1 cellular context compared by ENCODE assay signal in the genomic region with DNA sequence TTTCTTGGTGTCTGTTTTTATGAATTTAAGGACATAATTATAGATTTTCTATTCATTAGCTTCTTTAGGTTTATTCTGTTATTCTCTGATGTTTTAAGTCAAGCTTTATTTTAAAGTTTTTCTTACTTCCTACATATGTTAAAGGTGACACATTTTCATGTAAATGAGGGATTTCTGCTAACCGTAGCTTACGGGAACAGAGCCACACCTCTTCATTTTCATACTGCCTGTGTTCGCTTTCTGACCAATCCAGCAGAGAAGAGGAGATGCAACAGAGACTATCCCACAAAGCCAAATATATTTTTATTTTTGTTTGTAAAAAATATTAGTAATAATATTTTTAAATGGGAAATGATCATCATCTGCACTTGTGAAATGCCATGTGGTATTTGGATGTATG.
TF ChIP-seq lines count a peak whose summit lies in the region.

No MANE protein-coding gene starts in this region.

TF ChIP-seq in GM23338, 12 proteins besides CTCF, POLR2A, EP300 and RAD21:
- TF ChIP-seq, protein P1, sequence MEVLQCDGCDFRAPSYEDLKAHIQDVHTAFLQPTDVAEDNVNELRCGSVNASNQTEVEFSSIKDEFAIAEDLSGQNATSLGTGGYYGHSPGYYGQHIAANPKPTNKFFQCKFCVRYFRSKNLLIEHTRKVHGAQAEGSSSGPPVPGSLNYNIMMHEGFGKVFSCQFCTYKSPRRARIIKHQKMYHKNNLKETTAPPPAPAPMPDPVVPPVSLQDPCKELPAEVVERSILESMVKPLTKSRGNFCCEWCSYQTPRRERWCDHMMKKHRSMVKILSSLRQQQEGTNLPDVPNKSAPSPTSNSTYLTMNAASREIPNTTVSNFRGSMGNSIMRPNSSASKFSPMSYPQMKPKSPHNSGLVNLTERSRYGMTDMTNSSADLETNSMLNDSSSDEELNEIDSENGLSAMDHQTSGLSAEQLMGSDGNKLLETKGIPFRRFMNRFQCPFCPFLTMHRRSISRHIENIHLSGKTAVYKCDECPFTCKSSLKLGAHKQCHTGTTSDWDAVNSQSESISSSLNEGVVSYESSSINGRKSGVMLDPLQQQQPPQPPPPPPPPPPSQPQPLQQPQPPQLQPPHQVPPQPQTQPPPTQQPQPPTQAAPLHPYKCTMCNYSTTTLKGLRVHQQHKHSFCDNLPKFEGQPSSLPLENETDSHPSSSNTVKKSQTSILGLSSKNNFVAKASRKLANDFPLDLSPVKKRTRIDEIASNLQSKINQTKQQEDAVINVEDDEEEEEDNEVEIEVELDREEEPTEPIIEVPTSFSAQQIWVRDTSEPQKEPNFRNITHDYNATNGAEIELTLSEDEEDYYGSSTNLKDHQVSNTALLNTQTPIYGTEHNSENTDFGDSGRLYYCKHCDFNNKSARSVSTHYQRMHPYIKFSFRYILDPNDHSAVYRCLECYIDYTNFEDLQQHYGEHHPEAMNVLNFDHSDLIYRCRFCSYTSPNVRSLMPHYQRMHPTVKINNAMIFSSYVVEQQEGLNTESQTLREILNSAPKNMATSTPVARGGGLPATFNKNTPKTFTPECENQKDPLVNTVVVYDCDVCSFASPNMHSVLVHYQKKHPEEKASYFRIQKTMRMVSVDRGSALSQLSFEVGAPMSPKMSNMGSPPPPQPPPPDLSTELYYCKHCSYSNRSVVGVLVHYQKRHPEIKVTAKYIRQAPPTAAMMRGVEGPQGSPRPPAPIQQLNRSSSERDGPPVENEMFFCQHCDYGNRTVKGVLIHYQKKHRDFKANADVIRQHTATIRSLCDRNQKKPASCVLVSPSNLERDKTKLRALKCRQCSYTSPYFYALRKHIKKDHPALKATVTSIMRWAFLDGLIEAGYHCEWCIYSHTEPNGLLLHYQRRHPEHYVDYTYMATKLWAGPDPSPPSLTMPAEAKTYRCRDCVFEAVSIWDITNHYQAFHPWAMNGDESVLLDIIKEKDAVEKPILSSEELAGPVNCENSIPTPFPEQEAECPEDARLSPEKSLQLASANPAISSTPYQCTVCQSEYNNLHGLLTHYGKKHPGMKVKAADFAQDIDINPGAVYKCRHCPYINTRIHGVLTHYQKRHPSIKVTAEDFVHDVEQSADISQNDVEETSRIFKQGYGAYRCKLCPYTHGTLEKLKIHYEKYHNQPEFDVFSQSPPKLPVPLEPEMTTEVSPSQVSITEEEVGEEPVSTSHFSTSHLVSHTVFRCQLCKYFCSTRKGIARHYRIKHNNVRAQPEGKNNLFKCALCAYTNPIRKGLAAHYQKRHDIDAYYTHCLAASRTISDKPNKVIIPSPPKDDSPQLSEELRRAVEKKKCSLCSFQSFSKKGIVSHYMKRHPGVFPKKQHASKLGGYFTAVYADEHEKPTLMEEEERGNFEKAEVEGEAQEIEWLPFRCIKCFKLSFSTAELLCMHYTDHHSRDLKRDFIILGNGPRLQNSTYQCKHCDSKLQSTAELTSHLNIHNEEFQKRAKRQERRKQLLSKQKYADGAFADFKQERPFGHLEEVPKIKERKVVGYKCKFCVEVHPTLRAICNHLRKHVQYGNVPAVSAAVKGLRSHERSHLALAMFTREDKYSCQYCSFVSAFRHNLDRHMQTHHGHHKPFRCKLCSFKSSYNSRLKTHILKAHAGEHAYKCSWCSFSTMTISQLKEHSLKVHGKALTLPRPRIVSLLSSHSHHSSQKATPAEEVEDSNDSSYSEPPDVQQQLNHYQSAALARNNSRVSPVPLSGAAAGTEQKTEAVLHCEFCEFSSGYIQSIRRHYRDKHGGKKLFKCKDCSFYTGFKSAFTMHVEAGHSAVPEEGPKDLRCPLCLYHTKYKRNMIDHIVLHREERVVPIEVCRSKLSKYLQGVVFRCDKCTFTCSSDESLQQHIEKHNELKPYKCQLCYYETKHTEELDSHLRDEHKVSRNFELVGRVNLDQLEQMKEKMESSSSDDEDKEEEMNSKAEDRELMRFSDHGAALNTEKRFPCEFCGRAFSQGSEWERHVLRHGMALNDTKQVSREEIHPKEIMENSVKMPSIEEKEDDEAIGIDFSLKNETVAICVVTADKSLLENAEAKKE (CRISPR knock-in tag; IDR thresholded peaks at IDR 0.05), result no peak
- no peak for TF ChIP-seq STAT1 (IDR thresholded peaks at IDR 0.05; ENCODE audit: unreplicated experiment)
- no peak for TF ChIP-seq CREB1 (CRISPR knock-in tag; IDR thresholded peaks at IDR 0.05; ENCODE audit: low read depth)
- TF ChIP-seq NANOG (IDR thresholded peaks at IDR 0.05; ENCODE audit: borderline replicate concordance), result no peak
- TF ChIP-seq, protein P2, sequence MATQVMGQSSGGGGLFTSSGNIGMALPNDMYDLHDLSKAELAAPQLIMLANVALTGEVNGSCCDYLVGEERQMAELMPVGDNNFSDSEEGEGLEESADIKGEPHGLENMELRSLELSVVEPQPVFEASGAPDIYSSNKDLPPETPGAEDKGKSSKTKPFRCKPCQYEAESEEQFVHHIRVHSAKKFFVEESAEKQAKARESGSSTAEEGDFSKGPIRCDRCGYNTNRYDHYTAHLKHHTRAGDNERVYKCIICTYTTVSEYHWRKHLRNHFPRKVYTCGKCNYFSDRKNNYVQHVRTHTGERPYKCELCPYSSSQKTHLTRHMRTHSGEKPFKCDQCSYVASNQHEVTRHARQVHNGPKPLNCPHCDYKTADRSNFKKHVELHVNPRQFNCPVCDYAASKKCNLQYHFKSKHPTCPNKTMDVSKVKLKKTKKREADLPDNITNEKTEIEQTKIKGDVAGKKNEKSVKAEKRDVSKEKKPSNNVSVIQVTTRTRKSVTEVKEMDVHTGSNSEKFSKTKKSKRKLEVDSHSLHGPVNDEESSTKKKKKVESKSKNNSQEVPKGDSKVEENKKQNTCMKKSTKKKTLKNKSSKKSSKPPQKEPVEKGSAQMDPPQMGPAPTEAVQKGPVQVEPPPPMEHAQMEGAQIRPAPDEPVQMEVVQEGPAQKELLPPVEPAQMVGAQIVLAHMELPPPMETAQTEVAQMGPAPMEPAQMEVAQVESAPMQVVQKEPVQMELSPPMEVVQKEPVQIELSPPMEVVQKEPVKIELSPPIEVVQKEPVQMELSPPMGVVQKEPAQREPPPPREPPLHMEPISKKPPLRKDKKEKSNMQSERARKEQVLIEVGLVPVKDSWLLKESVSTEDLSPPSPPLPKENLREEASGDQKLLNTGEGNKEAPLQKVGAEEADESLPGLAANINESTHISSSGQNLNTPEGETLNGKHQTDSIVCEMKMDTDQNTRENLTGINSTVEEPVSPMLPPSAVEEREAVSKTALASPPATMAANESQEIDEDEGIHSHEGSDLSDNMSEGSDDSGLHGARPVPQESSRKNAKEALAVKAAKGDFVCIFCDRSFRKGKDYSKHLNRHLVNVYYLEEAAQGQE (IDR thresholded peaks at IDR 0.05; ENCODE audit: unreplicated experiment), result no peak
- no peak for TF ChIP-seq ZNF114 (CRISPR knock-in tag; IDR thresholded peaks at IDR 0.05)
- TF ChIP-seq EZH2 (IDR thresholded peaks at IDR 0.05; ENCODE audit: low read depth, unreplicated experiment), result no peak
- TF ChIP-seq ZNF331 (CRISPR knock-in tag; IDR thresholded peaks at IDR 0.05; ENCODE audit: low read depth), result no peak
- no peak for TF ChIP-seq JUNB (IDR thresholded peaks at IDR 0.05; ENCODE audit: unreplicated experiment)
- TF ChIP-seq, protein P3, sequence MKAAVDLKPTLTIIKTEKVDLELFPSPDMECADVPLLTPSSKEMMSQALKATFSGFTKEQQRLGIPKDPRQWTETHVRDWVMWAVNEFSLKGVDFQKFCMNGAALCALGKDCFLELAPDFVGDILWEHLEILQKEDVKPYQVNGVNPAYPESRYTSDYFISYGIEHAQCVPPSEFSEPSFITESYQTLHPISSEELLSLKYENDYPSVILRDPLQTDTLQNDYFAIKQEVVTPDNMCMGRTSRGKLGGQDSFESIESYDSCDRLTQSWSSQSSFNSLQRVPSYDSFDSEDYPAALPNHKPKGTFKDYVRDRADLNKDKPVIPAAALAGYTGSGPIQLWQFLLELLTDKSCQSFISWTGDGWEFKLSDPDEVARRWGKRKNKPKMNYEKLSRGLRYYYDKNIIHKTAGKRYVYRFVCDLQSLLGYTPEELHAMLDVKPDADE (IDR thresholded peaks at IDR 0.05), result no peak
- TF ChIP-seq EZH2phosphoT487 (IDR thresholded peaks at IDR 0.05; ENCODE audit: unreplicated experiment), result no peak
- TF ChIP-seq POLR2AphosphoS5 (IDR thresholded peaks at IDR 0.05; ENCODE audit: low read depth), result no peak
